Comparison of ENCODE assay signal across 8 cellular contexts in the genomic region with DNA sequence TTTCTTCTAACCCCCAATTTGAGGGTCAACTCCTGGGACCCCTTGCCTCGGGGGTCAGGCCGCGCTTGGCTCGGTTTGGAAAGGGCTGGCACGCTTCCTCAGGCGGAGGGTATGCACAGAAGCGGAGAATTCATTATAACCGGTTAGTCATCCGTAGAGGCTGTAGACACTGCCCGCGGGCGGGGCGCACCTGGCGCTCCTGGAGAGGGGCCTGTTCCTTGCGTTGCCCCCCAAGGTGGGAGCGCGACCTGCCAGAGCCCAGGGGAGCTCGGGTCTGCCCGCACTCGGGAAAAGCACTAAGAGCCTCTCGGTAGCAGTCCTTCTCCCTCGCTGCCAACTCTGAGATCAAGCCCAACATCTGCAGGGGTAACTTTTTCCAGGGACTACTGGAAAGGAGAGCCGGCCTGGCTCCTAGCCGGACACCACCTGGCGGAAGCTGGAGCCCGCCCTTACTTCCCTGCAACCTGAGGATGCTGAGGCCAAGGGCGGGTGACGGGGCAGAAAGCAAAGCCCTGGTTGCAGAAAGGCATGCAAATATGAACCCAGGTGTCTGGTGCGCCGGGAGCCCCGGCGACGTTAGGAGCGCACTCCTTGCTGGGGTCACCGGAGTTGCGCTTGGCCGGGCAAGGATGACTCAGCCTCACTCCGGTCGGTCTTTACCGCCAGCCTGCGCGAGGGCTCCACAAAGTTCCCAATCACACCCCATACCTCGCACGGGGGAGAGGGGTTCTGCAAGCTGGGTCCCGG. TPM values are rescaled to one million over a fixed set of nuclear protein-coding genes. Genes with fewer than 3 reads are reported as not detected.
DNase-seq lines count a peak whose midpoint lies in the region; ATAC-seq lines count a peak whose summit lies in the region.

No MANE protein-coding gene starts in this region.

- H3K4me3 ChIP-seq in NT2/D1 (ENCODE audit: insufficient read length, low read depth) = peak overlapping the region; percentile 65

- peaks cover 41% of the 10 kb centered on the region for H3K27me3 Mint-ChIP-seq in T-helper 17 cell

- peak overlapping the region; percentile 84 for H3K9ac ChIP-seq in NT2/D1 (ENCODE audit: insufficient read length, low read depth)

- peaks cover 51% of the 10 kb centered on the region for H3K27me3 ChIP-seq in NT2/D1 (ENCODE audit: insufficient read depth, insufficient read length)

- peak; percentile 33 for DNase-seq in DMS153 (lab: John Stamatoyannopoulos, UW)
- DNase-seq in NT2/D1 (ENCODE audit: low read depth, low spot score) = no peak
- DNase-seq in inferior parietal cortex (ENCODE audit: extremely low spot score) = peak; percentile 5
- no peak for DNase-seq in NK-92 (lab: John Stamatoyannopoulos, UW; ENCODE audit: unreplicated experiment)
- DNase-seq in T-helper 17 cell = no peak

- H3K9me3 ChIP-seq in NT2/D1 (ENCODE audit: insufficient read depth, low read length) = no peaks in the 10 kb centered on the region
- H3K9me3 ChIP-seq in T-helper 17 cell (ENCODE audit: control insufficient read depth, low read length, poor library complexity, severe bottlenecking) = no peaks in the 10 kb centered on the region

- peak; percentile 62 for ATAC-seq in GM21737 (IDR thresholded peaks at IDR 0.05; ENCODE audit: unreplicated experiment)
- ATAC-seq in GM21381 (IDR thresholded peaks at IDR 0.05; ENCODE audit: unreplicated experiment) = no peak
- ATAC-seq in HG02763 (IDR thresholded peaks at IDR 0.05; ENCODE audit: unreplicated experiment) = no peak
- ATAC-seq in T-helper 17 cell = no peak

- no peaks in the 10 kb centered on the region for H3K36me3 ChIP-seq in NT2/D1 (ENCODE audit: insufficient read depth, insufficient read length, low read length)

- no peak overlapping the region for H3K27ac Mint-ChIP-seq in T-helper 17 cell

- H3K4me1 ChIP-seq in NT2/D1 (ENCODE audit: insufficient read depth, insufficient read length) = peaks cover 5% of the 10 kb centered on the region

- H3K4me1 Mint-ChIP-seq in T-helper 17 cell = no peaks in the 10 kb centered on the region

- no peak overlapping the region for H3K4me3 Mint-ChIP-seq in T-helper 17 cell

- H3K36me3 Mint-ChIP-seq in T-helper 17 cell (ENCODE audit: low read depth) = no peaks in the 10 kb centered on the region

RNA-seq across cellular contexts. Expression of gene CACNA2D3, which starts 1.5 kb away (rescaled TPM):
- total RNA-seq in T-helper 17 cell = under 1 TPM in 1 of 2 donors, not detected in 1; 0.08 TPM

Comparison
In these comparisons a context has a peak if more than half of its experiments do, and no peak if none do; other contexts are left out.
1. DNase-seq: peak in DMS153 (single experiment) and inferior parietal cortex (single experiment); none in NT2/D1 (single experiment), NK-92 (single experiment) and T-helper 17 cell (0 of 3).